In the genomic region with DNA sequence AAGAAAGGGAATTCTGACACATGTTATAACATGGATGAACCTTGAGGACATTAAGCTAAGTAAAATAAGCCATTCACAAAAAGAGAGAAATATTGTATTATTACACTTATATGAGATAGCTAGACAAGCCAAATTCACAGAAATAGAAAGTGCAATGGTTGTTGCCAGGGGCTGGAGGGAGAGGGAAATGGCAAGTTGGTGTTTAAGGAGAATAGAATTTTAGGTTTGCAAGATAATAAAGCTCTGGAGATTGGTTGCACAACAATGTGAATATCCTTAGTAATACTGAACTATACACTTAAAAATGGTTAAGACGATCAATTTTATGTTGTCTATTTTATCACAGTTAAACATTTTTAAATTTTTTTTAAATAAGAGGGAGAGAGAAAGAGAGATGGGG, we compare ENCODE assay signal across 1 cellular context.
A peak's percentile ranks its signal among the peaks of the same experiment; 100 is the strongest.
TF ChIP-seq lines count a peak whose summit lies in the region.

No MANE protein-coding gene starts in this region.

TF ChIP-seq in K562, 482 proteins besides CTCF, POLR2A, EP300 and RAD21:
- TF ChIP-seq NCOA6 (IDR thresholded peaks at IDR 0.05): no peak
- 0 out of 2 replicates have a peak, but pooled peaks have one; percentile 36 for TF ChIP-seq CEBPB (tag; IDR thresholded peaks at IDR 0.05)
